In the genomic region with DNA sequence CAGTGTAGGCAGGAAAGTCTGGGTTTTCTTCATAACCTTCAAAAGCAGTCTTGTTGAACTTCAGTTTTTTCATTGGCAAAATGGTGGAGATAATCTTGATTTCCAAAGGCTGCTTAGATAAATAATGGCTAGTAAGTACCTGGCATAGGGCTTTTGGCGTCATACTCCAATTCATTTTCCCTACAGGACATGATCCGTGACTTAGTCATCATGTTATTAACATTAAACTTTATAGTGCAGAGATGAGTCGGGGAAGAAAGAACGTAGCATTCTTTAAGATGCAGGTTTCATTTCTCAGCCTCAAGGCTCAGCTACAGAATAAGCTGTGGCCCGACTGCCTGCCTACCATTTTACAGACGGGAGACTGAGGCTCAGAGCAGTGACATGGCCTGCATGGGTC, we compare ENCODE assay signal across 12 cellular contexts.
DNase-seq lines count a peak whose midpoint lies in the region; ATAC-seq and TF ChIP-seq lines count a peak whose summit lies in the region.
"Had no signal": no experiment of that assay in that cellular context is flagged by ENCODE, and none has a peak within 500 bp of the region (broad histone marks: within the 10 kb centered on the region; RNA-seq: fewer than 3 reads in every experiment).

No MANE protein-coding gene starts in this region.

- H3K36me3 ChIP-seq in RWPE2 (ENCODE audit: low read depth) (peaks cover 11% of the 10 kb centered on the region; the same call in 1 of the 2 replicates), osteoblast (ENCODE audit: insufficient read depth, low read length) (peaks cover 14% of the 10 kb centered on the region)
- H3K36me3 ChIP-seq in effector memory CD4-positive, alpha-beta T cell (ENCODE audit: control insufficient read depth, insufficient read depth, low read length): peaks cover 25% of the 10 kb centered on the region
- H3K36me3 ChIP-seq: SJCRH30 had no signal

- no peaks in the 10 kb centered on the region for H4K20me1 ChIP-seq in osteoblast (ENCODE audit: insufficient read depth, low read length)

- DNase-seq in GM04504 (ENCODE audit: low read depth) (peak; percentile 56), RWPE2 (ENCODE audit: low spot score) (no peak), epithelial cell of prostate (ENCODE audit: low read depth, low spot score) (peak; percentile 43), osteoblast (ENCODE audit: insufficient read length, low spot score, missing footprints) (peak; percentile 93), activated gamma-delta T cell treated with Interleukin-2 at 50 U/mL for 16 hours (no peak), NCI-H146 treated with DMSO at 0.1 percent for 48 hours (lab: John Stamatoyannopoulos, UW; ENCODE audit: unreplicated experiment) (no peak)
- no peak for DNase-seq in effector memory CD4-positive, alpha-beta T cell
- DNase-seq: naive thymus-derived CD4-positive, alpha-beta T cell; SJCRH30; stimulated activated CD4-positive, alpha-beta T cell treated with anti-CD3 and anti-CD28 coated beads, Interleukin-2, amount 100 ng/mL, for 24 hours; thyroid gland had no signal

- no peak overlapping the region for H3K4me3 ChIP-seq in RWPE2 (ENCODE audit: severe bottlenecking)
- H3K4me3 ChIP-seq in osteoblast (ENCODE audit: insufficient read depth, low read length): no peak overlapping the region
- H3K4me3 ChIP-seq in effector memory CD4-positive, alpha-beta T cell (ENCODE audit: insufficient read depth, low read depth, low read length, poor library complexity, severe bottlenecking): no peak overlapping the region
- H3K4me3 ChIP-seq: SJCRH30, thyroid gland had no signal

- no peaks in the 10 kb centered on the region for H3K9me3 ChIP-seq in RWPE2 (ENCODE audit: severe bottlenecking)
- H3K9me3 ChIP-seq in osteoblast (ENCODE audit: low read depth, low read length): no peaks in the 10 kb centered on the region
- no peaks in the 10 kb centered on the region for H3K9me3 ChIP-seq in effector memory CD4-positive, alpha-beta T cell (ENCODE audit: control insufficient read depth, low read length)
- H3K9me3 ChIP-seq: SJCRH30, thyroid gland had no signal

- no peaks in the 10 kb centered on the region for H3K79me2 ChIP-seq in osteoblast (ENCODE audit: insufficient read depth, low read length)

- H2AFZ ChIP-seq in osteoblast (ENCODE audit: low read length): no peak overlapping the region

- TF ChIP-seq CTCF in RWPE2 (IDR thresholded peaks at IDR 0.05; ENCODE audit: poor library complexity, severe bottlenecking) (no peak), osteoblast (IDR thresholded peaks at IDR 0.05; ENCODE audit: extremely low read depth, low read depth, low read length) (no peak)

- H3K4me1 ChIP-seq in RWPE2 (ENCODE audit: insufficient read depth, poor library complexity, severe bottlenecking) (peaks cover 20% of the 10 kb centered on the region), osteoblast (ENCODE audit: insufficient read depth, low read length) (peaks cover 28% of the 10 kb centered on the region)
- H3K4me1 ChIP-seq in effector memory CD4-positive, alpha-beta T cell (ENCODE audit: control insufficient read depth, insufficient read depth, low read length, poor library complexity, severe bottlenecking): no peaks in the 10 kb centered on the region
- H3K4me1 ChIP-seq: SJCRH30, thyroid gland had no signal

- H3K4me2 ChIP-seq in osteoblast (ENCODE audit: insufficient read depth, low read length): peak overlapping the region; percentile 55

- H3K27ac ChIP-seq in RWPE2 (ENCODE audit: poor library complexity, severe bottlenecking) (peak overlapping the region; percentile 85), epithelial cell of prostate (peak overlapping the region; percentile 41), osteoblast (ENCODE audit: low read depth, low read length) (peak overlapping the region; percentile 40)
- no peak overlapping the region for H3K27ac ChIP-seq in effector memory CD4-positive, alpha-beta T cell (ENCODE audit: insufficient read depth, low read length, poor library complexity, severe bottlenecking)
- H3K27ac ChIP-seq: SJCRH30, thyroid gland had no signal

- H3K27me3 ChIP-seq in RWPE2 (ENCODE audit: insufficient read depth, poor library complexity, severe bottlenecking) (no peaks in the 10 kb centered on the region), osteoblast (ENCODE audit: insufficient read depth, low read length) (no peaks in the 10 kb centered on the region)
- H3K27me3 ChIP-seq in effector memory CD4-positive, alpha-beta T cell (replicated peaks; ENCODE audit: control insufficient read depth, insufficient read depth, low read length, poor library complexity, severe bottlenecking): no peaks in the 10 kb centered on the region
- H3K27me3 ChIP-seq: SJCRH30, thyroid gland had no signal

- ATAC-seq in RWPE2 (ENCODE audit: low read depth) (peak; percentile 75), GM21717 (IDR thresholded peaks at IDR 0.05; ENCODE audit: unreplicated experiment) (no peak)
- ATAC-seq: naive thymus-derived CD4-positive, alpha-beta T cell had no signal

Comparison
In these comparisons a context has a peak if more than half of its experiments do, and no peak if none do; other contexts are left out.
1. DNase-seq: peak in GM04504 (single experiment), epithelial cell of prostate (single experiment) and osteoblast (single experiment); none in RWPE2 (single experiment), activated gamma-delta T cell treated with Interleukin-2 at 50 U/mL for 16 hours (single experiment), NCI-H146 treated with DMSO at 0.1 percent for 48 hours (single experiment) and effector memory CD4-positive, alpha-beta T cell (0 of 3).